Comparison of ENCODE assay signal across 1 cellular context in the genomic region with DNA sequence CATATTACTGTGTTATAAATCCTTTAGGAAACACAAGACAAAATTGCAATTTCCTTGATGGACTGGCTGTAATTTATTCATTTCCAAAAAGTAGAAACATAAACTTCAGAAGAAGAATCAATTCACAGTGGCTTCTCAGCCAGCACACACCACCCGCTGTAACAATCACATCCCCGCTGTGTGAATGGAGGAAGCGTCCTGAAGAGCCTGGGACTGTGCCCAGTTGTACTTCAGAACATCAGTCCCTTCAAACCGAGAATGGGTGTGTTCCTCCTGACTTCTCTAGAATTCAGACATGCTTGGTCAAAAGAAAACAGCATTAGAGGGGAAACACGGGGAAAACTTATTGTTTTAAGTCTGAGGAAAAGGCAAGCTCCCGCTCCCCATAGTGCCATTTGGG.
TF ChIP-seq lines count a peak whose summit lies in the region.

No MANE protein-coding gene starts in this region.

TF ChIP-seq in GM12891, 5 proteins besides CTCF, POLR2A, EP300 and RAD21 (continued from another document):
- TF ChIP-seq POLR2AphosphoS5 (IDR thresholded peaks at IDR 0.05; ENCODE audit: low read depth, low read length) (no peak), POU2F2 (IDR thresholded peaks at IDR 0.05; ENCODE audit: low read depth, low read length) (no peak)
